Comparison of ENCODE assay signal across 2 cellular contexts in genomic region chr7:66050990-66051424, GRCh38.
TF ChIP-seq lines count a peak whose summit lies in the region.

No MANE protein-coding gene starts in this region.

TF ChIP-seq in Ishikawa, 13 proteins besides CTCF, POLR2A, EP300 and RAD21 (continued from another document):
- no peak for TF ChIP-seq REST (IDR thresholded peaks at IDR 0.05; ENCODE audit: low read depth)
- no peak for TF ChIP-seq ZBTB7A (IDR thresholded peaks at IDR 0.05; ENCODE audit: low read depth)
- TF ChIP-seq TEAD4 (IDR thresholded peaks at IDR 0.05) = peak; percentile 60
- TF ChIP-seq NFIC (IDR thresholded peaks at IDR 0.05) = peak; percentile 69
TF ChIP-seq in Ishikawa: peak in this region for 4.

TF ChIP-seq in HepG2, 621 proteins besides CTCF, POLR2A, EP300 and RAD21 (continued from another document and continues in another):
- TF ChIP-seq HMGXB3 (CRISPR knock-in tag; IDR thresholded peaks at IDR 0.05; ENCODE audit: borderline replicate concordance) = no peak
- TF ChIP-seq SRF (IDR thresholded peaks at IDR 0.05; ENCODE audit: low read depth, low read length) = no peak
- 0 out of 2 replicates have a peak, but pooled peaks have one; percentile 26 for TF ChIP-seq ELF3 (CRISPR knock-in tag; IDR thresholded peaks at IDR 0.05)
- peak; percentile 58; the same call in 1 of the 2 replicates for TF ChIP-seq HDAC1 (CRISPR knock-in tag; IDR thresholded peaks at IDR 0.05)
- TF ChIP-seq PATZ1 (CRISPR knock-in tag; IDR thresholded peaks at IDR 0.05) = peak; percentile 51; the same call in 1 of the 2 replicates
- TF ChIP-seq ZNF121 (CRISPR knock-in tag; IDR thresholded peaks at IDR 0.05) = peak; percentile 85
- no peak for TF ChIP-seq TP53 (CRISPR knock-in tag; conservative IDR thresholded peaks at IDR 0.05)
- TF ChIP-seq NCOA1 (CRISPR knock-in tag; IDR thresholded peaks at IDR 0.05) = no peak
- TF ChIP-seq, protein P1, sequence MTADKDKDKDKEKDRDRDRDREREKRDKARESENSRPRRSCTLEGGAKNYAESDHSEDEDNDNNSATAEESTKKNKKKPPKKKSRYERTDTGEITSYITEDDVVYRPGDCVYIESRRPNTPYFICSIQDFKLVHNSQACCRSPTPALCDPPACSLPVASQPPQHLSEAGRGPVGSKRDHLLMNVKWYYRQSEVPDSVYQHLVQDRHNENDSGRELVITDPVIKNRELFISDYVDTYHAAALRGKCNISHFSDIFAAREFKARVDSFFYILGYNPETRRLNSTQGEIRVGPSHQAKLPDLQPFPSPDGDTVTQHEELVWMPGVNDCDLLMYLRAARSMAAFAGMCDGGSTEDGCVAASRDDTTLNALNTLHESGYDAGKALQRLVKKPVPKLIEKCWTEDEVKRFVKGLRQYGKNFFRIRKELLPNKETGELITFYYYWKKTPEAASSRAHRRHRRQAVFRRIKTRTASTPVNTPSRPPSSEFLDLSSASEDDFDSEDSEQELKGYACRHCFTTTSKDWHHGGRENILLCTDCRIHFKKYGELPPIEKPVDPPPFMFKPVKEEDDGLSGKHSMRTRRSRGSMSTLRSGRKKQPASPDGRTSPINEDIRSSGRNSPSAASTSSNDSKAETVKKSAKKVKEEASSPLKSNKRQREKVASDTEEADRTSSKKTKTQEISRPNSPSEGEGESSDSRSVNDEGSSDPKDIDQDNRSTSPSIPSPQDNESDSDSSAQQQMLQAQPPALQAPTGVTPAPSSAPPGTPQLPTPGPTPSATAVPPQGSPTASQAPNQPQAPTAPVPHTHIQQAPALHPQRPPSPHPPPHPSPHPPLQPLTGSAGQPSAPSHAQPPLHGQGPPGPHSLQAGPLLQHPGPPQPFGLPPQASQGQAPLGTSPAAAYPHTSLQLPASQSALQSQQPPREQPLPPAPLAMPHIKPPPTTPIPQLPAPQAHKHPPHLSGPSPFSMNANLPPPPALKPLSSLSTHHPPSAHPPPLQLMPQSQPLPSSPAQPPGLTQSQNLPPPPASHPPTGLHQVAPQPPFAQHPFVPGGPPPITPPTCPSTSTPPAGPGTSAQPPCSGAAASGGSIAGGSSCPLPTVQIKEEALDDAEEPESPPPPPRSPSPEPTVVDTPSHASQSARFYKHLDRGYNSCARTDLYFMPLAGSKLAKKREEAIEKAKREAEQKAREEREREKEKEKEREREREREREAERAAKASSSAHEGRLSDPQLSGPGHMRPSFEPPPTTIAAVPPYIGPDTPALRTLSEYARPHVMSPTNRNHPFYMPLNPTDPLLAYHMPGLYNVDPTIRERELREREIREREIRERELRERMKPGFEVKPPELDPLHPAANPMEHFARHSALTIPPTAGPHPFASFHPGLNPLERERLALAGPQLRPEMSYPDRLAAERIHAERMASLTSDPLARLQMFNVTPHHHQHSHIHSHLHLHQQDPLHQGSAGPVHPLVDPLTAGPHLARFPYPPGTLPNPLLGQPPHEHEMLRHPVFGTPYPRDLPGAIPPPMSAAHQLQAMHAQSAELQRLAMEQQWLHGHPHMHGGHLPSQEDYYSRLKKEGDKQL (CRISPR knock-in tag; IDR thresholded peaks at IDR 0.05; ENCODE audit: low read depth) = no peak
- TF ChIP-seq RBAK (CRISPR knock-in tag; IDR thresholded peaks at IDR 0.05) = no peak
- no peak for TF ChIP-seq ZNF446 (CRISPR knock-in tag; IDR thresholded peaks at IDR 0.05)
- TF ChIP-seq, protein P2, sequence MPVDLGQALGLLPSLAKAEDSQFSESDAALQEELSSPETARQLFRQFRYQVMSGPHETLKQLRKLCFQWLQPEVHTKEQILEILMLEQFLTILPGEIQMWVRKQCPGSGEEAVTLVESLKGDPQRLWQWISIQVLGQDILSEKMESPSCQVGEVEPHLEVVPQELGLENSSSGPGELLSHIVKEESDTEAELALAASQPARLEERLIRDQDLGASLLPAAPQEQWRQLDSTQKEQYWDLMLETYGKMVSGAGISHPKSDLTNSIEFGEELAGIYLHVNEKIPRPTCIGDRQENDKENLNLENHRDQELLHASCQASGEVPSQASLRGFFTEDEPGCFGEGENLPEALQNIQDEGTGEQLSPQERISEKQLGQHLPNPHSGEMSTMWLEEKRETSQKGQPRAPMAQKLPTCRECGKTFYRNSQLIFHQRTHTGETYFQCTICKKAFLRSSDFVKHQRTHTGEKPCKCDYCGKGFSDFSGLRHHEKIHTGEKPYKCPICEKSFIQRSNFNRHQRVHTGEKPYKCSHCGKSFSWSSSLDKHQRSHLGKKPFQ (CRISPR knock-in tag; IDR thresholded peaks at IDR 0.05; ENCODE audit: insufficient replicate concordance) = no peak
- no peak for TF ChIP-seq ZNF180 (CRISPR knock-in tag; IDR thresholded peaks at IDR 0.05; ENCODE audit: borderline replicate concordance, low read depth)
- TF ChIP-seq ZNF343 (CRISPR knock-in tag; IDR thresholded peaks at IDR 0.05) = no peak
- no peak for TF ChIP-seq ZNF530 (CRISPR knock-in tag; IDR thresholded peaks at IDR 0.05; ENCODE audit: low read depth)
- TF ChIP-seq EHMT2 (IDR thresholded peaks at IDR 0.05; ENCODE audit: borderline replicate concordance, low read depth, low read length) = no peak
- TF ChIP-seq HOXA3 (CRISPR knock-in tag; IDR thresholded peaks at IDR 0.05) = no peak
- TF ChIP-seq CEBPG (CRISPR knock-in tag; IDR thresholded peaks at IDR 0.05) = peak; percentile 90
- TF ChIP-seq FOSL2 (CRISPR knock-in tag; IDR thresholded peaks at IDR 0.05) = peak; percentile 70
- no peak for TF ChIP-seq NFE2 (CRISPR knock-in tag; IDR thresholded peaks at IDR 0.05)
- TF ChIP-seq ZBTB34 (CRISPR knock-in tag; IDR thresholded peaks at IDR 0.05) = peak; percentile 84
- no peak for TF ChIP-seq ZNF724P (CRISPR knock-in tag; IDR thresholded peaks at IDR 0.05; ENCODE audit: borderline replicate concordance)
- peak; percentile 28; the same call in 1 of the 2 replicates for TF ChIP-seq FOXK1 (CRISPR knock-in tag; IDR thresholded peaks at IDR 0.05; ENCODE audit: borderline replicate concordance, low read depth)
- 0 out of 2 replicates have a peak, but pooled peaks have one; percentile 18 for TF ChIP-seq ZSCAN9 (CRISPR knock-in tag; IDR thresholded peaks at IDR 0.05; ENCODE audit: borderline replicate concordance)
- no peak for TF ChIP-seq SRSF1 (optimal IDR thresholded peaks at IDR 0.05; ENCODE audit: low read depth, low read length)
- no peak for TF ChIP-seq JUN (CRISPR knock-in tag; IDR thresholded peaks at IDR 0.05)
- TF ChIP-seq, protein P3, sequence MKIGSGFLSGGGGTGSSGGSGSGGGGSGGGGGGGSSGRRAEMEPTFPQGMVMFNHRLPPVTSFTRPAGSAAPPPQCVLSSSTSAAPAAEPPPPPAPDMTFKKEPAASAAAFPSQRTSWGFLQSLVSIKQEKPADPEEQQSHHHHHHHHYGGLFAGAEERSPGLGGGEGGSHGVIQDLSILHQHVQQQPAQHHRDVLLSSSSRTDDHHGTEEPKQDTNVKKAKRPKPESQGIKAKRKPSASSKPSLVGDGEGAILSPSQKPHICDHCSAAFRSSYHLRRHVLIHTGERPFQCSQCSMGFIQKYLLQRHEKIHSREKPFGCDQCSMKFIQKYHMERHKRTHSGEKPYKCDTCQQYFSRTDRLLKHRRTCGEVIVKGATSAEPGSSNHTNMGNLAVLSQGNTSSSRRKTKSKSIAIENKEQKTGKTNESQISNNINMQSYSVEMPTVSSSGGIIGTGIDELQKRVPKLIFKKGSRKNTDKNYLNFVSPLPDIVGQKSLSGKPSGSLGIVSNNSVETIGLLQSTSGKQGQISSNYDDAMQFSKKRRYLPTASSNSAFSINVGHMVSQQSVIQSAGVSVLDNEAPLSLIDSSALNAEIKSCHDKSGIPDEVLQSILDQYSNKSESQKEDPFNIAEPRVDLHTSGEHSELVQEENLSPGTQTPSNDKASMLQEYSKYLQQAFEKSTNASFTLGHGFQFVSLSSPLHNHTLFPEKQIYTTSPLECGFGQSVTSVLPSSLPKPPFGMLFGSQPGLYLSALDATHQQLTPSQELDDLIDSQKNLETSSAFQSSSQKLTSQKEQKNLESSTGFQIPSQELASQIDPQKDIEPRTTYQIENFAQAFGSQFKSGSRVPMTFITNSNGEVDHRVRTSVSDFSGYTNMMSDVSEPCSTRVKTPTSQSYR (CRISPR knock-in tag; IDR thresholded peaks at IDR 0.05; ENCODE audit: borderline replicate concordance) = no peak
- peak; percentile 50; the same call in 1 of the 2 replicates for TF ChIP-seq MXD4 (CRISPR knock-in tag; IDR thresholded peaks at IDR 0.05)
- TF ChIP-seq REL (CRISPR knock-in tag; conservative IDR thresholded peaks at IDR 0.05) = no peak
- no peak for TF ChIP-seq MTF1 (CRISPR knock-in tag; IDR thresholded peaks at IDR 0.05)
- no peak for TF ChIP-seq ZNF607 (CRISPR knock-in tag; IDR thresholded peaks at IDR 0.05; ENCODE audit: borderline replicate concordance)
- TF ChIP-seq HOXD1 (CRISPR knock-in tag; IDR thresholded peaks at IDR 0.05) = no peak
- TF ChIP-seq, protein P4, sequence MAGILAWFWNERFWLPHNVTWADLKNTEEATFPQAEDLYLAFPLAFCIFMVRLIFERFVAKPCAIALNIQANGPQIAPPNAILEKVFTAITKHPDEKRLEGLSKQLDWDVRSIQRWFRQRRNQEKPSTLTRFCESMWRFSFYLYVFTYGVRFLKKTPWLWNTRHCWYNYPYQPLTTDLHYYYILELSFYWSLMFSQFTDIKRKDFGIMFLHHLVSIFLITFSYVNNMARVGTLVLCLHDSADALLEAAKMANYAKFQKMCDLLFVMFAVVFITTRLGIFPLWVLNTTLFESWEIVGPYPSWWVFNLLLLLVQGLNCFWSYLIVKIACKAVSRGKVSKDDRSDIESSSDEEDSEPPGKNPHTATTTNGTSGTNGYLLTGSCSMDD (CRISPR knock-in tag; IDR thresholded peaks at IDR 0.05) = no peak
- 0 out of 2 replicates have a peak, but pooled peaks have one; percentile 43 for TF ChIP-seq THAP11 (CRISPR knock-in tag; IDR thresholded peaks at IDR 0.05)
- no peak for TF ChIP-seq FOXA1 (IDR thresholded peaks at IDR 0.05)
- peak; percentile 69 for TF ChIP-seq FOXA1 (CRISPR knock-in tag; IDR thresholded peaks at IDR 0.05)
- TF ChIP-seq, protein P5, sequence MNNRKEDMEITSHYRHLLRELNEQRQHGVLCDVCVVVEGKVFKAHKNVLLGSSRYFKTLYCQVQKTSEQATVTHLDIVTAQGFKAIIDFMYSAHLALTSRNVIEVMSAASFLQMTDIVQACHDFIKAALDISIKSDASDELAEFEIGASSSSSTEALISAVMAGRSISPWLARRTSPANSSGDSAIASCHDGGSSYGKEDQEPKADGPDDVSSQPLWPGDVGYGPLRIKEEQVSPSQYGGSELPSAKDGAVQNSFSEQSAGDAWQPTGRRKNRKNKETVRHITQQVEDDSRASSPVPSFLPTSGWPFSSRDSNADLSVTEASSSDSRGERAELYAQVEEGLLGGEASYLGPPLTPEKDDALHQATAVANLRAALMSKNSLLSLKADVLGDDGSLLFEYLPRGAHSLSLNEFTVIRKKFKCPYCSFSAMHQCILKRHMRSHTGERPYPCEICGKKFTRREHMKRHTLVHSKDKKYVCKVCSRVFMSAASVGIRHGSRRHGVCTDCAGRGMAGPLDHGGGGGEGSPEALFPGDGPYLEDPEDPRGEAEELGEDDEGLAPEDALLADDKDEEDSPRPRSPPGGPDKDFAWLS (CRISPR knock-in tag; IDR thresholded peaks at IDR 0.05; ENCODE audit: borderline replicate concordance) = no peak
- 0 out of 2 replicates have a peak, but pooled peaks have one; percentile 35 for TF ChIP-seq CBFB (CRISPR knock-in tag; IDR thresholded peaks at IDR 0.05)
- peak; percentile 52 for TF ChIP-seq HNF4A (CRISPR knock-in tag; IDR thresholded peaks at IDR 0.05)
